ENCODE assay signal across 17 cellular contexts in the genomic region with DNA sequence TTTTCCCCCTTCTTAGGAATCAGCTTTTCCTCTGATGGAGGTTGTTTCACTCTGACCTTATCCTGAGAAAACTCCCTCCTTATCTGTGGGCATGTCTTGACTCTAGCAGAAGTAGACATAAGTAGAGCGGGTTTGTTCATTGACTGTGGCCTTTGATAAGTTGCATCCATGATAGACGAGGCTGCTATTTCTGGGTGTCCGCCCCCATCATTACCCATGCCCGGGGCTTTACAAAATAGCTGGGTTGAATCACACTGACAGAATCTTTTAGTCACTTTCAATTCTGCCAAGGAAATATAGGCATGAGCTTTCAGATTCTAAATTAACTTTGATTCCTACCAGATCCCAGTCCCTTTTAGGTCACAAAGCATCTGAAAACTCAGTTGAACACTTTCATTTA.
DNase-seq lines count a peak whose midpoint lies in the region; TF ChIP-seq lines count a peak whose summit lies in the region.
"Had no signal": no experiment of that assay in that cellular context is flagged by ENCODE, and none has a peak within 500 bp of the region (broad histone marks: within the 10 kb centered on the region; RNA-seq: fewer than 3 reads in every experiment).

No MANE protein-coding gene starts in this region.

- H3K36me3 ChIP-seq in right atrium auricular region: no peaks in the 10 kb centered on the region
- H3K36me3 ChIP-seq: HAP-1 had no signal

- H3K27ac Mint-ChIP-seq in HFFc6: peak overlapping the region; percentile 73
- peak overlapping the region; percentile 69 for H3K27ac Mint-ChIP-seq in activated T-helper 2 cell treated with anti-CD3 and anti-CD28 coated beads, Interferon-gamma antibody, Interleukin-2, Interleukin-4, amounts not matched to agents 10 μg/mL and 5 μg/mL and 100 μg/mL, durations not matched to agents 14 hours and 24 hours and 36 hours
- peak overlapping the region; percentile 57 for H3K27ac Mint-ChIP-seq in stimulated activated naive CD8-positive, alpha-beta T cell treated with anti-CD3 and anti-CD28 coated beads, Interleukin-15, Interleukin-2, amounts not matched to agents 100 ng/mL and 50 ng/mL, for 24 hours
- H3K27ac Mint-ChIP-seq: activated CD4-positive, alpha-beta memory T cell treated with anti-CD3 and anti-CD28 coated beads, Interleukin-2, amount 10 ng/mL, durations not matched to agents 7 days and 5 days; memory B cell; nephron had no signal

- intact Hi-C loops in activated T-helper 2 cell treated with anti-CD3 and anti-CD28 coated beads, Interferon-gamma antibody, Interleukin-2, Interleukin-4, amounts not matched to agents 10 μg/mL and 5 μg/mL and 100 μg/mL, durations not matched to agents 14 hours and 24 hours and 36 hours (cut with micrococcal nuclease): no loop called here

- H3K27me3 ChIP-seq in right atrium auricular region: no peaks in the 10 kb centered on the region
- H3K27me3 ChIP-seq: testis had no signal

- H3K4me1 ChIP-seq in right atrium auricular region: peaks cover 0 to 25% of the 10 kb centered on the region in 2 donors
- H3K4me1 ChIP-seq: HAP-1, testis had no signal

- DNase-seq in HFFc6 (peak; percentile 32), right atrium auricular region (ENCODE audit: low spot score) (no peak), DMS114 treated with DMSO at 0.1 percent for 48 hours (lab: John Stamatoyannopoulos, UW; ENCODE audit: unreplicated experiment) (no peak), NOMO-1 treated with DMSO at 0.1 percent for 48 hours (lab: John Stamatoyannopoulos, UW; ENCODE audit: unreplicated experiment) (no peak), DMS 273 treated with DMSO at 0.1 percent for 48 hours (lab: John Stamatoyannopoulos, UW) (no peak)
- DNase-seq in activated T-helper 2 cell treated with anti-CD3 and anti-CD28 coated beads, Interferon-gamma antibody, Interleukin-2, Interleukin-4, amounts not matched to agents 10 μg/mL and 5 μg/mL and 100 μg/mL, durations not matched to agents 14 hours and 24 hours and 36 hours (ENCODE audit: low spot score): no peak
- DNase-seq: activated CD4-positive, alpha-beta memory T cell treated with anti-CD3 and anti-CD28 coated beads, Interleukin-2, amount 10 ng/mL, durations not matched to agents 7 days and 5 days; NCI-H1930; NCI-H524; retina; stimulated activated CD4-positive, alpha-beta T cell treated with anti-CD3 and anti-CD28 coated beads, Interleukin-1b, Interleukin-23, amount 100 ng/mL, for 48 hours; testis had no signal

- peak overlapping the region; percentile 61 for H3K4me3 Mint-ChIP-seq in HFFc6
- H3K4me3 Mint-ChIP-seq in activated T-helper 2 cell treated with anti-CD3 and anti-CD28 coated beads, Interferon-gamma antibody, Interleukin-2, Interleukin-4, amounts not matched to agents 10 μg/mL and 5 μg/mL and 100 μg/mL, durations not matched to agents 14 hours and 24 hours and 36 hours (ENCODE audit: low read depth): no peak overlapping the region
- no peak overlapping the region for H3K4me3 Mint-ChIP-seq in stimulated activated naive CD8-positive, alpha-beta T cell treated with anti-CD3 and anti-CD28 coated beads, Interleukin-15, Interleukin-2, amounts not matched to agents 100 ng/mL and 50 ng/mL, for 24 hours
- H3K4me3 Mint-ChIP-seq: activated CD4-positive, alpha-beta memory T cell treated with anti-CD3 and anti-CD28 coated beads, Interleukin-2, amount 10 ng/mL, durations not matched to agents 7 days and 5 days; CD14-positive monocyte; memory B cell; nephron had no signal

- peaks cover 26% of the 10 kb centered on the region for H3K4me1 Mint-ChIP-seq in HFFc6 (ENCODE audit: low read depth)
- H3K4me1 Mint-ChIP-seq in activated T-helper 2 cell treated with anti-CD3 and anti-CD28 coated beads, Interferon-gamma antibody, Interleukin-2, Interleukin-4, amounts not matched to agents 10 μg/mL and 5 μg/mL and 100 μg/mL, durations not matched to agents 14 hours and 24 hours and 36 hours (ENCODE audit: low read depth): peaks cover 25% of the 10 kb centered on the region
- peaks cover 12% of the 10 kb centered on the region for H3K4me1 Mint-ChIP-seq in stimulated activated naive CD8-positive, alpha-beta T cell treated with anti-CD3 and anti-CD28 coated beads, Interleukin-15, Interleukin-2, amounts not matched to agents 100 ng/mL and 50 ng/mL, for 24 hours (ENCODE audit: low read depth)
- H3K4me1 Mint-ChIP-seq: activated CD4-positive, alpha-beta memory T cell treated with anti-CD3 and anti-CD28 coated beads, Interleukin-2, amount 10 ng/mL, durations not matched to agents 7 days and 5 days; CD14-positive monocyte; memory B cell; nephron had no signal

- no peaks in the 10 kb centered on the region for H3K9me3 ChIP-seq in right atrium auricular region
- H3K9me3 ChIP-seq: HAP-1, testis had no signal

- H3K27ac ChIP-seq in right atrium auricular region: peak overlapping the region; percentile 72 to 89
- H3K27ac ChIP-seq: testis had no signal

- TF ChIP-seq CTCF in HFFc6 (IDR thresholded peaks at IDR 0.05): no peak
- no peak for TF ChIP-seq CTCF in right atrium auricular region (IDR thresholded peaks at IDR 0.05)

- peaks cover 7% of the 10 kb centered on the region for H3K36me3 Mint-ChIP-seq in HFFc6 (ENCODE audit: low read depth)
- no peaks in the 10 kb centered on the region for H3K36me3 Mint-ChIP-seq in activated T-helper 2 cell treated with anti-CD3 and anti-CD28 coated beads, Interferon-gamma antibody, Interleukin-2, Interleukin-4, amounts not matched to agents 10 μg/mL and 5 μg/mL and 100 μg/mL, durations not matched to agents 14 hours and 24 hours and 36 hours (ENCODE audit: low read depth)
- H3K36me3 Mint-ChIP-seq in stimulated activated naive CD8-positive, alpha-beta T cell treated with anti-CD3 and anti-CD28 coated beads, Interleukin-15, Interleukin-2, amounts not matched to agents 100 ng/mL and 50 ng/mL, for 24 hours (ENCODE audit: low read depth): no peaks in the 10 kb centered on the region
- H3K36me3 Mint-ChIP-seq: CD14-positive monocyte had no signal

- no peak overlapping the region for H3K4me3 ChIP-seq in right atrium auricular region
- H3K4me3 ChIP-seq: HAP-1, testis had no signal

- H3K27me3 Mint-ChIP-seq in HFFc6 (ENCODE audit: insufficient read depth): peaks cover 3% of the 10 kb centered on the region; the same call in 1 of the 2 replicates
- H3K27me3 Mint-ChIP-seq in activated T-helper 2 cell treated with anti-CD3 and anti-CD28 coated beads, Interferon-gamma antibody, Interleukin-2, Interleukin-4, amounts not matched to agents 10 μg/mL and 5 μg/mL and 100 μg/mL, durations not matched to agents 14 hours and 24 hours and 36 hours (ENCODE audit: low read depth): peaks cover 14% of the 10 kb centered on the region
- peaks cover 31% of the 10 kb centered on the region for H3K27me3 Mint-ChIP-seq in stimulated activated naive CD8-positive, alpha-beta T cell treated with anti-CD3 and anti-CD28 coated beads, Interleukin-15, Interleukin-2, amounts not matched to agents 100 ng/mL and 50 ng/mL, for 24 hours

- no peaks in the 10 kb centered on the region for H3K9me3 Mint-ChIP-seq in HFFc6
- peaks cover 5% of the 10 kb centered on the region for H3K9me3 Mint-ChIP-seq in activated T-helper 2 cell treated with anti-CD3 and anti-CD28 coated beads, Interferon-gamma antibody, Interleukin-2, Interleukin-4, amounts not matched to agents 10 μg/mL and 5 μg/mL and 100 μg/mL, durations not matched to agents 14 hours and 24 hours and 36 hours
- no peaks in the 10 kb centered on the region for H3K9me3 Mint-ChIP-seq in stimulated activated naive CD8-positive, alpha-beta T cell treated with anti-CD3 and anti-CD28 coated beads, Interleukin-15, Interleukin-2, amounts not matched to agents 100 ng/mL and 50 ng/mL, for 24 hours
- H3K9me3 Mint-ChIP-seq: activated CD4-positive, alpha-beta memory T cell treated with anti-CD3 and anti-CD28 coated beads, Interleukin-2, amount 10 ng/mL, durations not matched to agents 7 days and 5 days had no signal
